13 cellular contexts compared by ENCODE assay signal in genomic region chr10:120131183-120131582, GRCh38.
DNase-seq lines count a peak whose midpoint lies in the region; ATAC-seq and TF ChIP-seq lines count a peak whose summit lies in the region.
"Had no signal": no experiment of that assay in that cellular context is flagged by ENCODE, and none has a peak within 500 bp of the region (broad histone marks: within the 10 kb centered on the region; RNA-seq: fewer than 3 reads in every experiment).

No MANE protein-coding gene starts in this region.

- ATAC-seq in esophagus mucosa = peak; percentile 36
- ATAC-seq in HG02981 (IDR thresholded peaks at IDR 0.05; ENCODE audit: unreplicated experiment) = no peak
- ATAC-seq: psoas muscle had no signal

- H3K27me3 Mint-ChIP-seq in activated CD4-positive, alpha-beta T cell treated with anti-CD3 and anti-CD28 coated beads, Interleukin-2, amount 10 ng/mL, durations not matched to agents 24 days and 14 days = peaks cover 15% of the 10 kb centered on the region

- H3K4me1 Mint-ChIP-seq in activated CD4-positive, alpha-beta T cell treated with anti-CD3 and anti-CD28 coated beads, Interleukin-2, amount 10 ng/mL, durations not matched to agents 24 days and 14 days = no peaks in the 10 kb centered on the region

- no peaks in the 10 kb centered on the region for H3K9me3 Mint-ChIP-seq in activated CD4-positive, alpha-beta T cell treated with anti-CD3 and anti-CD28 coated beads, Interleukin-2, amount 10 ng/mL, durations not matched to agents 24 days and 14 days

- intact Hi-C loops in activated CD4-positive, alpha-beta T cell treated with anti-CD3 and anti-CD28 coated beads, Interleukin-2, amount 10 ng/mL, durations not matched to agents 24 days and 14 days (cut with micrococcal nuclease) = no loop called here

- H3K4me3 Mint-ChIP-seq in activated CD4-positive, alpha-beta T cell treated with anti-CD3 and anti-CD28 coated beads, Interleukin-2, amount 10 ng/mL, durations not matched to agents 24 days and 14 days = no peak overlapping the region

- TF ChIP-seq CTCF in RWPE1 (conservative IDR thresholded peaks at IDR 0.05; ENCODE audit: low read depth) = no peak

- H3K27ac Mint-ChIP-seq in activated CD4-positive, alpha-beta T cell treated with anti-CD3 and anti-CD28 coated beads, Interleukin-2, amount 10 ng/mL, durations not matched to agents 24 days and 14 days = no peak overlapping the region

- DNase-seq in activated CD4-positive, alpha-beta T cell treated with anti-CD3 and anti-CD28 coated beads, Interleukin-2, amount 10 ng/mL, durations not matched to agents 24 days and 14 days = peak; percentile 66
- no peak for DNase-seq in activated CD4-positive, alpha-beta T cell treated with anti-CD3 and anti-CD28 coated beads for 4 hours
- DNase-seq in RWPE1 (ENCODE audit: low spot score) (peak; percentile 50), retina (peak; percentile 40), NCI-H2196 (lab: John Stamatoyannopoulos, UW; ENCODE audit: unreplicated experiment) (no peak)
- no peak for DNase-seq in activated T-cell treated with anti-CD3 and anti-CD28 coated beads, Interleukin-2, amount 50 U/mL, for 48 hours
- DNase-seq: dorsolateral prefrontal cortex, kidney, NCI-H187 treated with DMSO at 0.1 percent for 48 hours, psoas muscle, T-helper 1 cell had no signal

- CTCF ChIA-PET in RWPE1 (lab: Yijun Ruan, JAX) = no interaction called here

- H3K27ac ChIP-seq in RWPE1 = no peak overlapping the region
- H3K27ac ChIP-seq: dorsolateral prefrontal cortex, psoas muscle had no signal

- no peaks in the 10 kb centered on the region for H3K36me3 Mint-ChIP-seq in activated CD4-positive, alpha-beta T cell treated with anti-CD3 and anti-CD28 coated beads, Interleukin-2, amount 10 ng/mL, durations not matched to agents 24 days and 14 days (ENCODE audit: low read depth)

- POLR2A ChIA-PET in RWPE1 (lab: Yijun Ruan, JAX; ENCODE audit: low non-redundant PET) = no interaction called here

Comparison
In these comparisons a context has a peak if more than half of its experiments do, and no peak if none do; other contexts are left out.
1. DNase-seq: peak in activated CD4-positive, alpha-beta T cell treated with anti-CD3 and anti-CD28 coated beads, Interleukin-2, amount 10 ng/mL, durations not matched to agents 24 days and 14 days (single experiment), RWPE1 (single experiment) and retina (single experiment); none in activated CD4-positive, alpha-beta T cell treated with anti-CD3 and anti-CD28 coated beads for 4 hours (0 of 2), activated T-cell treated with anti-CD3 and anti-CD28 coated beads, Interleukin-2, amount 50 U/mL, for 48 hours (0 of 2) and NCI-H2196 (single experiment).